In the genomic region with DNA sequence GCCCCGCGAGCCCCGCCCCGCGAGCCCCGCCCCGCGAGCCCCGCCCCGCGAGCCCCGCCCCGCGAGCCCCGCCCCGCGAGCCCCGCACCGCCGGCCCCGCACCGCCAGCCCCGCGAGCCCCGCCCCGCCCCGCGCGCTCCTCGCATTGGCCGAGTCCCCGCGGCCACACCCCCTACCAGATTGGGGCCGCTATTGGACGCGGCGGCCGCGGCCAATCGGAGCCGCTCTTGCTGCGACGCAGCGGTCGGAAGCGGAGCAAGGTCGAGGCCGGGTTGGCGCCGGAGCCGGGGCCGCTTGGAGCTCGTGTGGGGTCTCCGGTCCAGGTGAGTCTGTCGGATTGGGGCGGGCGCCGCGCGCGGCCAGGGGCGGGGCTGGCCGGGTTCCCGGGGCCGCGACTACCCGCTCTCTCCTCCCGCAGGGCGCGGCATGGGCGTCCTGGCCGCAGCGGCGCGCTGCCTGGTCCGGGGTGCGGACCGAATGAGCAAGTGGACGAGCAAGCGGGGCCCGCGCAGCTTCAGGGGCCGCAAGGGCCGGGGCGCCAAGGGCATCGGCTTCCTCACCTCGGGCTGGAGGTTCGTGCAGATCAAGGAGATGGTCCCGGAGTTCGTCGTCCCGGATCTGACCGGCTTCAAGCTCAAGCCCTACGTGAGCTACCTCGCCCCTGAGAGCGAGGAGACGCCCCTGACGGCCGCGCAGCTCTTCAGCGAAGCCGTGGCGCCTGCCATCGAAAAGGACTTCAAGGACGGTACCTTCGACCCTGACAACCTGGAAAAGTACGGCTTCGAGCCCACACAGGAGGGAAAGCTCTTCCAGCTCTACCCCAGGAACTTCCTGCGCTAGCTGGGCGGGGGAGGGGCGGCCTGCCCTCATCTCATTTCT, we compare ENCODE assay signal across 8 cellular contexts. TPM values are rescaled to one million over a fixed set of nuclear protein-coding genes. Genes with fewer than 3 reads are reported as not detected.
A peak's percentile ranks its signal among the peaks of the same experiment; 100 is the strongest.
DNase-seq lines count a peak whose midpoint lies in the region; FAIRE-seq and TF ChIP-seq lines count a peak whose summit lies in the region.

Gene MRPL41 (plus strand): TSS at position 224 of the 879 bp plus-strand sequence. CDS start 203 bp downstream, at position 427.

- FAIRE-seq in endothelial cell of umbilical vein (lab: Jason Lieb, UNC) = peak; percentile 82

- H3K27ac ChIP-seq in OCI-LY1 (ENCODE audit: low read depth, low read length, poor library complexity, severe bottlenecking) (peak within 1 kb of the TSS; percentile 51), endothelial cell of umbilical vein (ENCODE audit: insufficient read depth, low read depth, low read length) (peak within 1 kb of the TSS; percentile 49)

- H3K4me3 ChIP-seq in OCI-LY1 (ENCODE audit: low read depth, low read length, poor library complexity, severe bottlenecking) = peak within 1 kb of the TSS; percentile 76
- H3K4me3 ChIP-seq in endothelial cell of umbilical vein (replicated peaks in 1 of 3; ENCODE audit: insufficient read depth in 1 of 3, low read depth in 1 of 3, low read length in 3 of 3) = peak within 1 kb of the TSS; percentile 61 to 67 (median 62)

- POLR2A ChIA-PET in endothelial cell of umbilical vein (lab: Charles Lee) = interaction anchor here (1.0 kb wide), 1 partner anchor 39 kb away, joined by 6 read pairs; no protein-coding TSS in a partner anchor

- TSS peak; percentile 97 for BruUV-seq in endothelial cell of umbilical vein (replicated peaks; lab: Mats Ljungman, UMichigan)

- no peaks in the 10 kb centered on the region for H3K79me2 ChIP-seq in OCI-LY1 (ENCODE audit: insufficient read depth, low read length)
- peaks cover 5% of the 10 kb centered on the region for H3K79me2 ChIP-seq in endothelial cell of umbilical vein (ENCODE audit: control insufficient read depth, insufficient read depth, low read length)

- no peak within 1 kb of the TSS for H2AFZ ChIP-seq in OCI-LY1 (ENCODE audit: low read length)
- H2AFZ ChIP-seq in endothelial cell of umbilical vein (ENCODE audit: low read depth, low read length) = peak within 1 kb of the TSS; percentile 76

- DNase-seq in COLO668 (lab: John Stamatoyannopoulos, UW; ENCODE audit: unreplicated experiment) (peak; percentile 96), GM20000 (ENCODE audit: low spot score) (peak; percentile 99), HUDEP-2 (lab: John Stamatoyannopoulos, UW; ENCODE audit: unreplicated experiment in 76 of 76) (peak in 74 of 76 experiments; percentile 28 to 94 (median 78)), activated T-cell treated with anti-CD3 and anti-CD28 coated beads for 1 hour (ENCODE audit: low read depth) (peak; percentile 85), endothelial cell of umbilical vein (ENCODE audit: low read depth, low spot score) (peak; percentile 82), middle frontal gyrus (ENCODE audit: extremely low spot score, low spot score) (peak; percentile 84)
- DNase-seq in stimulated activated CD8-positive, alpha-beta memory T cell treated with anti-CD3 and anti-CD28 coated beads, Interleukin-2, amount 100 ng/mL, for 48 hours (ENCODE audit: low read depth in 2 of 2) = peak; percentile 84 to 85

- H3K36me3 ChIP-seq in OCI-LY1 (ENCODE audit: insufficient read depth, low read length) (peaks cover 28% of the 10 kb centered on the region), endothelial cell of umbilical vein (ENCODE audit: control insufficient read depth in 2 of 2, extremely low read depth in 1 of 2, insufficient read depth in 2 of 2, low read length in 2 of 2) (peaks cover 6 to 14% of the 10 kb centered on the region in 2 experiments)

- H3F3A ChIP-seq in OCI-LY1 (ENCODE audit: insufficient read depth, low read length) = no peaks in the 10 kb centered on the region

- dilution Hi-C loops in endothelial cell of umbilical vein (cut with MboI; ENCODE audit: extremely low pct_ligation_motif_present, low sequenced_read_pairs) = no loop called here

- H4K20me1 ChIP-seq in OCI-LY1 (ENCODE audit: insufficient read depth, low read length) = no peaks in the 10 kb centered on the region
- H4K20me1 ChIP-seq in endothelial cell of umbilical vein (replicated peaks; ENCODE audit: control insufficient read depth, extremely low read depth, insufficient read depth, low read length) = no peaks in the 10 kb centered on the region

- TF ChIP-seq POLR2A in endothelial cell of umbilical vein (IDR thresholded peaks at IDR 0.05; ENCODE audit: low read depth, low read length) = peak; percentile 81

- no peaks in the 10 kb centered on the region for H3K9me1 ChIP-seq in endothelial cell of umbilical vein (replicated peaks; ENCODE audit: control insufficient read depth, extremely low read depth, insufficient read depth, low read length)

- H3K9me3 ChIP-seq in OCI-LY1 (ENCODE audit: low read length) (no peaks in the 10 kb centered on the region), endothelial cell of umbilical vein (replicated peaks; ENCODE audit: control insufficient read depth, insufficient read depth, low read length) (no peaks in the 10 kb centered on the region)

- H3K9ac ChIP-seq in OCI-LY1 (ENCODE audit: low read length) (peak within 1 kb of the TSS; percentile 85), endothelial cell of umbilical vein (replicated peaks; ENCODE audit: extremely low read depth, insufficient read depth, low read length) (peak within 1 kb of the TSS; percentile 82)

- no peak for TF ChIP-seq CTCF in GM20000 (IDR thresholded peaks at IDR 0.05; ENCODE audit: extremely low read depth, missing control alignments)
- TF ChIP-seq CTCF in OCI-LY1 (IDR thresholded peaks at IDR 0.05; ENCODE audit: low read length) = no peak
- no peak for TF ChIP-seq CTCF in endothelial cell of umbilical vein (IDR thresholded peaks at IDR 0.05; ENCODE audit: extremely low read depth in 1 of 2, insufficient read depth in 1 of 2, low read depth in 1 of 2, low read length in 2 of 2)

- H3K4me1 ChIP-seq in OCI-LY1 (ENCODE audit: insufficient read depth, low read length, severe bottlenecking) (peaks cover 19% of the 10 kb centered on the region), endothelial cell of umbilical vein (ENCODE audit: control insufficient read depth, extremely low read depth, insufficient read depth, low read length) (peaks cover 9% of the 10 kb centered on the region)

- H3K9me2 ChIP-seq in OCI-LY1 (ENCODE audit: low read depth, low read length) = no peaks in the 10 kb centered on the region

- CTCF ChIA-PET in endothelial cell of umbilical vein (lab: Charles Lee) = interaction anchor here (0.6 to 1.4 kb wide), 6 partner anchors 10 to 265 kb away, joined by 3 to 6 read pairs (median 5); partner anchors contain the start of gene NRARP

- H3K4me2 ChIP-seq in OCI-LY1 (ENCODE audit: low read length) (peak within 1 kb of the TSS; percentile 86), endothelial cell of umbilical vein (ENCODE audit: insufficient read depth, low read length) (peak within 1 kb of the TSS; percentile 94)

- no peaks in the 10 kb centered on the region for H3K27me3 ChIP-seq in OCI-LY1 (ENCODE audit: insufficient read depth, low read length)
- H3K27me3 ChIP-seq in endothelial cell of umbilical vein (ENCODE audit: control insufficient read depth in 2 of 2, insufficient read depth in 2 of 2, low read length in 2 of 2) = no peaks in the 10 kb centered on the region

- intact Hi-C loops in endothelial cell of umbilical vein (cut with micrococcal nuclease) = loop anchor here (1.0 to 2.0 kb wide), 2 partner anchors 38 to 67 kb away; partner anchors contain the start of genes EHMT1 and ZMYND19

TF ChIP-seq in endothelial cell of umbilical vein, 7 proteins besides CTCF, POLR2A, EP300 and RAD21:
- TF ChIP-seq POLR2AphosphoS5 (IDR thresholded peaks at IDR 0.05; ENCODE audit: insufficient read depth, low read depth, low read length) (peak; percentile 94), EZH2 (IDR thresholded peaks at IDR 0.05; ENCODE audit: borderline replicate concordance, low read depth, low read length, severe bottlenecking) (no peak)

RNA-seq across cellular contexts. Expression of gene MRPL41, which starts in this region (rescaled TPM):
- total RNA-seq in endothelial cell of umbilical vein = 50.7 and 53.3 TPM in 2 replicates
- 50.4 and 90.1 TPM in 2 replicates for polyA plus RNA-seq in endothelial cell of umbilical vein
- polyA plus RNA-seq in endothelial cell of umbilical vein (2011; cell fraction: cytosol; rRNA removed) = 23.9 and 47.2 TPM in 2 replicates
- polyA plus RNA-seq in endothelial cell of umbilical vein (2011; cell fraction: nucleus; rRNA removed) = 12.3 and 14.7 TPM in 2 replicates
- polyA plus RNA-seq in endothelial cell of umbilical vein (2012) = 38.0 and 55.4 TPM in 2 replicates
- polyA minus RNA-seq in endothelial cell of umbilical vein = 6.6 and 8.1 TPM in 2 replicates
- polyA minus RNA-seq in endothelial cell of umbilical vein (2011; cell fraction: cytosol; rRNA and poly(A)+ RNA removed) = 21.3 TPM
- polyA minus RNA-seq in endothelial cell of umbilical vein (2011; cell fraction: nucleus; rRNA and poly(A)+ RNA removed) = 2.1 and 4.1 TPM in 2 replicates

Comparison
In these comparisons a context has a peak if more than half of its experiments do, and no peak if none do; other contexts are left out.
1. Peak in every context shown above with its lines: DNase-seq, H3K4me3 ChIP-seq and H3K27ac ChIP-seq.